11 cellular contexts compared by ENCODE assay signal in genomic region chr19:1839658-1840540, GRCh38. TPM values are rescaled to one million over a fixed set of nuclear protein-coding genes. Genes with fewer than 3 reads are reported as not detected.
DNase-seq lines count a peak whose midpoint lies in the region; ATAC-seq, FAIRE-seq and TF ChIP-seq lines count a peak whose summit lies in the region.
"Had no signal": no experiment of that assay in that cellular context is flagged by ENCODE, and none has a peak within 500 bp of the region (broad histone marks: within the 10 kb centered on the region; RNA-seq: fewer than 3 reads in every experiment).

No MANE protein-coding gene starts in this region.

- H3K9me3 ChIP-seq in GM12878 (replicated peaks; ENCODE audit: control insufficient read depth, insufficient read depth, low read length) = no peaks in the 10 kb centered on the region
- no peaks in the 10 kb centered on the region for H3K9me3 ChIP-seq in right lobe of liver
- H3K9me3 ChIP-seq in thymus (ENCODE audit: control insufficient read depth) = no peaks in the 10 kb centered on the region
- no peaks in the 10 kb centered on the region for H3K9me3 ChIP-seq in osteoblast (ENCODE audit: low read depth, low read length)

- no peaks in the 10 kb centered on the region for H3K27me3 Mint-ChIP-seq in activated naive CD8-positive, alpha-beta T cell
- H3K27me3 Mint-ChIP-seq in activated naive CD8-positive, alpha-beta T cell treated with anti-CD3 and anti-CD28 coated beads, Interleukin-2, amount 50 U/mL, for 24 hours = no peaks in the 10 kb centered on the region

- H3K36me3 ChIP-seq in GM12878 (ENCODE audit: control insufficient read depth in 2 of 2, insufficient read depth in 2 of 2, low read length in 1 of 2) (peaks cover 0 to 3% of the 10 kb centered on the region in 2 experiments; a peak in 2 of 4 replicates), right lobe of liver (no peaks in the 10 kb centered on the region), thymus (ENCODE audit: control insufficient read depth, insufficient read depth) (peaks cover 36% of the 10 kb centered on the region), osteoblast (ENCODE audit: insufficient read depth, low read length) (no peaks in the 10 kb centered on the region), H7 (replicated peaks; ENCODE audit: control insufficient read depth, insufficient read depth, low read length) (no peaks in the 10 kb centered on the region)

- SMC1A ChIA-PET in GM12878 (lab: Charles Lee; ENCODE audit: uncharacterized antibody, unreplicated experiment) = no interaction called here

- H2AFZ ChIP-seq in GM12878 (ENCODE audit: control insufficient read depth, low read depth, low read length) (no peak overlapping the region), osteoblast (ENCODE audit: low read length) (no peak overlapping the region)

- H3K36me3 Mint-ChIP-seq in activated naive CD8-positive, alpha-beta T cell = no peaks in the 10 kb centered on the region
- H3K36me3 Mint-ChIP-seq in activated naive CD8-positive, alpha-beta T cell treated with anti-CD3 and anti-CD28 coated beads, Interleukin-2, amount 50 U/mL, for 24 hours (ENCODE audit: low read depth) = no peaks in the 10 kb centered on the region

- H3K27me3 ChIP-seq in GM12878 (replicated peaks in 1 of 2; ENCODE audit: control insufficient read depth in 2 of 2, insufficient read depth in 2 of 2, low read length in 1 of 2) = no peaks in the 10 kb centered on the region
- no peaks in the 10 kb centered on the region for H3K27me3 ChIP-seq in right lobe of liver
- no peaks in the 10 kb centered on the region for H3K27me3 ChIP-seq in thymus (ENCODE audit: control insufficient read depth, insufficient read depth)
- no peaks in the 10 kb centered on the region for H3K27me3 ChIP-seq in osteoblast (ENCODE audit: insufficient read depth, low read length)
- H3K27me3 ChIP-seq in H7 (ENCODE audit: control insufficient read depth, insufficient read depth, low read length) = no peaks in the 10 kb centered on the region

- H3K4me2 ChIP-seq in GM12878 (ENCODE audit: control insufficient read depth, insufficient read depth) (no peak overlapping the region), osteoblast (ENCODE audit: insufficient read depth, low read length) (no peak overlapping the region)

- H3K4me1 Mint-ChIP-seq in activated naive CD8-positive, alpha-beta T cell (ENCODE audit: low read depth) = peaks cover 38% of the 10 kb centered on the region
- H3K4me1 Mint-ChIP-seq in activated naive CD8-positive, alpha-beta T cell treated with anti-CD3 and anti-CD28 coated beads, Interleukin-2, amount 50 U/mL, for 24 hours = peaks cover 32% of the 10 kb centered on the region

- in situ Hi-C loops in GM12878 (cut with MboI) = no loop called here

- CTCF ChIA-PET in GM12878 (lab: Yijun Ruan, JAX) = interaction anchor here (4.2 kb wide), 1 partner anchor 14 kb away, joined by 27 read pairs; no protein-coding TSS in a partner anchor

- peak overlapping the region; percentile 50 for H3K27ac Mint-ChIP-seq in activated naive CD8-positive, alpha-beta T cell
- H3K27ac Mint-ChIP-seq in activated naive CD8-positive, alpha-beta T cell treated with anti-CD3 and anti-CD28 coated beads, Interleukin-2, amount 50 U/mL, for 24 hours = no peak overlapping the region

- no peak overlapping the region for H3K4me3 ChIP-seq in GM12878
- peak overlapping the region; percentile 14 to 50 (median 35) for H3K4me3 ChIP-seq in right lobe of liver
- H3K4me3 ChIP-seq in thymus (ENCODE audit: low read length) = no peak overlapping the region
- no peak overlapping the region for H3K4me3 ChIP-seq in osteoblast (ENCODE audit: insufficient read depth, low read length)
- H3K4me3 ChIP-seq in H7 (ENCODE audit: insufficient read depth, low read depth, low read length) = no peak overlapping the region

- POLR2A ChIA-PET in GM12878 (lab: Charles Lee) = no interaction called here

- H3K79me2 ChIP-seq in GM12878 (ENCODE audit: control insufficient read depth, insufficient read depth, low read length) (peaks cover 49% of the 10 kb centered on the region), osteoblast (ENCODE audit: insufficient read depth, low read length) (peaks cover 98% of the 10 kb centered on the region)

- FAIRE-seq in GM12878 (lab: Jason Lieb, UNC) = no peak

- no peak overlapping the region for H3K9ac ChIP-seq in GM12878 (ENCODE audit: control insufficient read depth, insufficient read depth, low read length)

- TF ChIP-seq POLR2A in GM12878 (IDR thresholded peaks at IDR 0.05; ENCODE audit: low read depth, low read length) = peak; percentile 55; the same call in 1 of the 2 replicates
- TF ChIP-seq POLR2A in right lobe of liver (IDR thresholded peaks at IDR 0.05) = peak; percentile 82

- RAD21 ChIA-PET in GM12878 (lab: Charles Lee; ENCODE audit: unreplicated experiment) = no interaction called here

- TF ChIP-seq EP300 in GM12878 (IDR thresholded peaks at IDR 0.05; ENCODE audit: borderline replicate concordance in 1 of 2, control insufficient read depth in 1 of 2, low read depth in 2 of 2, low read length in 2 of 2) = no peak

- H3K4me1 ChIP-seq in GM12878 (ENCODE audit: control insufficient read depth, insufficient read depth, low read length) = no peaks in the 10 kb centered on the region
- peaks cover 0 to 72% (median 28%) of the 10 kb centered on the region in 4 donors for H3K4me1 ChIP-seq in right lobe of liver
- peaks cover 26% of the 10 kb centered on the region for H3K4me1 ChIP-seq in thymus (ENCODE audit: control insufficient read depth, insufficient read depth, low read length)
- H3K4me1 ChIP-seq in osteoblast (ENCODE audit: insufficient read depth, low read length) = peaks cover 2% of the 10 kb centered on the region

- no peak for ATAC-seq in activated naive CD8-positive, alpha-beta T cell treated with anti-CD3 and anti-CD28 coated beads, Interleukin-2, amount 50 U/mL, for 24 hours
- ATAC-seq in GM12878 (no peak), right lobe of liver (peak; percentile 76 to 91 (median 84))

- H3K9me3 Mint-ChIP-seq in activated naive CD8-positive, alpha-beta T cell (ENCODE audit: low read depth) = no peaks in the 10 kb centered on the region
- no peaks in the 10 kb centered on the region for H3K9me3 Mint-ChIP-seq in activated naive CD8-positive, alpha-beta T cell treated with anti-CD3 and anti-CD28 coated beads, Interleukin-2, amount 50 U/mL, for 24 hours

- TF ChIP-seq RAD21 in GM12878 (IDR thresholded peaks at IDR 0.05; ENCODE audit: insufficient read depth, low read depth, low read length) = no peak

- TF ChIP-seq CTCF in GM12878 (IDR thresholded peaks at IDR 0.05 in 2 of 3, conservative IDR thresholded peaks at IDR 0.05 in 1 of 3; ENCODE audit: control insufficient read depth in 2 of 3, extremely low read depth in 1 of 3, insufficient read depth in 1 of 3, low read depth in 3 of 3, low read length in 3 of 3) (no peak), right lobe of liver (IDR thresholded peaks at IDR 0.05) (no peak), osteoblast (IDR thresholded peaks at IDR 0.05; ENCODE audit: extremely low read depth, low read depth, low read length) (no peak)

- H4K20me1 ChIP-seq in GM12878 (ENCODE audit: control insufficient read depth, insufficient read depth) (peaks cover 8% of the 10 kb centered on the region), osteoblast (ENCODE audit: insufficient read depth, low read length) (peaks cover 73% of the 10 kb centered on the region)

- intact Hi-C loops in GM12878 (cut with micrococcal nuclease; ENCODE audit: unreplicated experiment) = no loop called here
- intact Hi-C loops in right lobe of liver (cut with DNase I) = no loop called here

- H3K27ac ChIP-seq in GM12878 (ENCODE audit: control insufficient read depth, insufficient read depth) = no peak overlapping the region
- peak overlapping the region in 2 of 3 donors; percentile 81 for H3K27ac ChIP-seq in right lobe of liver
- H3K27ac ChIP-seq in thymus (ENCODE audit: low read depth) = peak overlapping the region; percentile 25
- H3K27ac ChIP-seq in osteoblast (ENCODE audit: low read depth, low read length) = no peak overlapping the region

- 77% methylated on average over 22 of the region's 25 CpGs for WGBS in GM12878 (ENCODE audit: insufficient coverage, insufficient replicate concordance, low lambda C conversion rate, missing lambda C conversion rate)
- 29% methylated on average over 14 of the region's 25 CpGs for WGBS in right lobe of liver (ENCODE audit: insufficient coverage, low coverage, low lambda C conversion rate, missing lambda C conversion rate)
- 43% methylated on average over 25 of the region's 25 CpGs for WGBS in thymus

- H3K4me3 Mint-ChIP-seq in activated naive CD8-positive, alpha-beta T cell = no peak overlapping the region
- H3K4me3 Mint-ChIP-seq in activated naive CD8-positive, alpha-beta T cell treated with anti-CD3 and anti-CD28 coated beads, Interleukin-2, amount 50 U/mL, for 24 hours = no peak overlapping the region

- DNase-seq in activated naive CD8-positive, alpha-beta T cell treated with anti-CD3 and anti-CD28 coated beads, Interleukin-2, amount 50 U/mL, for 24 hours = no peak
- DNase-seq in GM12878 (ENCODE audit: low read depth, low spot score) (no peak), right lobe of liver (peak; percentile 74 to 93 (median 93)), osteoblast (ENCODE audit: insufficient read length, low spot score, missing footprints) (no peak), H7 (no peak), NCI-H446 treated with DMSO at 0.1 percent for 48 hours (lab: John Stamatoyannopoulos, UW) (no peak)
- DNase-seq: activated CD8-positive, alpha-beta memory T cell treated with anti-CD3 and anti-CD28 coated beads, Interleukin-2, amount 50 U/mL, for 48 hours; NCI-H2227 treated with DMSO at 0.1 percent for 48 hours; stimulated activated CD4-positive, alpha-beta T cell treated with anti-CD3 and anti-CD28 coated beads, Interleukin-4, amount 100 ng/mL, for 24 hours had no signal

- no TSS peak for BruUV-seq in GM12878 (replicated peaks; lab: Mats Ljungman, UMichigan)

RNA-seq across cellular contexts. Expression of gene REXO1, which starts 8.4 kb away (rescaled TPM):
- total RNA-seq in GM12878 (2013; cell fraction: nucleolus; rRNA removed) = 47.1 and 50.6 TPM in 2 replicates
- total RNA-seq in GM12878 (2014; rRNA removed) (5.2 and 11.7 TPM in 2 replicates), GM12878 (2014; rRNA removed; fragmentation: Illumina TruSeq; extraction: Trizol) (6.4 and 8.5 TPM in 2 replicates), GM12878 (2021) (38.1 and 45.2 TPM in 2 replicates), right lobe of liver (10 to 100 TPM in 4 of 6 experiments, 1 to 10 TPM in 2; 8.0 to 17.7 (median 12.6) TPM), osteoblast (8.5 and 9.4 TPM in 2 replicates)
- 8.9 TPM for polyA plus RNA-seq in GM12878 (2011; ENCODE audit: low read depth)
- polyA plus RNA-seq in GM12878 (2011; rRNA removed) (2.7 and 9.5 TPM in 2 replicates), GM12878 (2014; fragmentation: Illumina TruSeq; extraction: Trizol) (4.0 and 8.2 TPM in 2 replicates), GM12878 (2014; fragmentation: Nextera tagmentation; extraction: Ambion mirVana) (under 1 TPM; 0.03 to 0.64 TPM), GM12878 (2014; rRNA removed) (31.3 and 38.2 TPM in 2 replicates), GM12878 (2016; fragmentation: Nextera tagmentation; extraction: Ambion mirVana) (1 to 10 TPM; 3.7 to 8.4 TPM), thymus (28.7 TPM)
- 16.1 and 17.2 TPM in 2 replicates for polyA plus RNA-seq in GM12878 (2011; cell fraction: cytosol; rRNA removed)
- 52.3 and 81.1 TPM in 2 replicates for polyA plus RNA-seq in GM12878 (2011; cell fraction: nucleus; rRNA removed)
- polyA plus RNA-seq in GM12878 (2012) = 23.8 and 34.3 TPM in 2 replicates
- polyA minus RNA-seq in GM12878 (2011; rRNA and poly(A)+ RNA removed) = 9.6 and 10.0 TPM in 2 replicates
- 10.0 and 14.4 TPM in 2 replicates for polyA minus RNA-seq in GM12878 (2011; cell fraction: cytosol; rRNA and poly(A)+ RNA removed)
- polyA minus RNA-seq in GM12878 (2011; cell fraction: nucleus; rRNA and poly(A)+ RNA removed) = 7.4 and 15.0 TPM in 2 replicates
- 19.8 and 21.9 TPM in 2 replicates for total RNA-seq in H7 (2014; rRNA removed; shearing (Covaris generic))

RNA-seq across cellular contexts. Expression of gene KLF16, which starts 23.5 kb away (rescaled TPM):
- 4.1 and 5.1 TPM in 2 replicates for total RNA-seq in GM12878 (2013; cell fraction: nucleolus; rRNA removed)
- total RNA-seq in GM12878 (2014; rRNA removed) = 5.4 and 6.2 TPM in 2 replicates
- total RNA-seq in GM12878 (2014; rRNA removed; fragmentation: Illumina TruSeq; extraction: Trizol) = 2.2 and 2.6 TPM in 2 replicates
- total RNA-seq in GM12878 (2021) = 37.6 and 41.2 TPM in 2 replicates
- 2.1 TPM for polyA plus RNA-seq in GM12878 (2011; ENCODE audit: low read depth)
- 0.89 and 1.6 TPM in 2 replicates for polyA plus RNA-seq in GM12878 (2011; rRNA removed)
- 4.1 and 7.5 TPM in 2 replicates for polyA plus RNA-seq in GM12878 (2011; cell fraction: cytosol; rRNA removed)
- polyA plus RNA-seq in GM12878 (2011; cell fraction: nucleus; rRNA removed) = 11.3 and 26.9 TPM in 2 replicates
- 9.1 and 13.8 TPM in 2 replicates for polyA plus RNA-seq in GM12878 (2012)
- 0.57 and 2.6 TPM in 2 replicates for polyA plus RNA-seq in GM12878 (2014; fragmentation: Illumina TruSeq; extraction: Trizol)
- under 1 TPM; 0.03 to 0.24 TPM for polyA plus RNA-seq in GM12878 (2014; fragmentation: Nextera tagmentation; extraction: Ambion mirVana)
- polyA plus RNA-seq in GM12878 (2014; rRNA removed) = 13.4 and 13.7 TPM in 2 replicates
- 1 to 10 TPM; 2.1 to 2.5 TPM for polyA plus RNA-seq in GM12878 (2016; fragmentation: Nextera tagmentation; extraction: Ambion mirVana)
- 0.59 and 1.9 TPM in 2 replicates for polyA minus RNA-seq in GM12878 (2011; rRNA and poly(A)+ RNA removed)
- polyA minus RNA-seq in GM12878 (2011; cell fraction: cytosol; rRNA and poly(A)+ RNA removed) = 4.9 and 7.4 TPM in 2 replicates
- 1.5 and 6.3 TPM in 2 replicates for polyA minus RNA-seq in GM12878 (2011; cell fraction: nucleus; rRNA and poly(A)+ RNA removed)
- total RNA-seq in right lobe of liver = 10 to 100 TPM in 5 of 6 experiments, 1 to 10 TPM in 1; 9.9 to 23.6 (median 10.8) TPM
- 8.4 TPM for polyA plus RNA-seq in thymus
- 6.9 and 11.5 TPM in 2 replicates for total RNA-seq in osteoblast
- 20.5 and 21.2 TPM in 2 replicates for total RNA-seq in H7 (2014; rRNA removed; shearing (Covaris generic))

RNA-seq across cellular contexts. Expression of gene ATP8B3, which starts 27.8 kb away (rescaled TPM):
- 3.1 and 4.2 TPM in 2 replicates for total RNA-seq in GM12878 (2013; cell fraction: nucleolus; rRNA removed)
- total RNA-seq in GM12878 (2014; rRNA removed) (0.38 and 0.51 TPM in 2 replicates), GM12878 (2014; rRNA removed; fragmentation: Illumina TruSeq; extraction: Trizol) (0.36 and 0.74 TPM in 2 replicates), GM12878 (2021) (1.0 and 1.7 TPM in 2 replicates), right lobe of liver (1 to 10 TPM in 5 of 6 experiments, under 1 TPM in 1; 0.86 to 5.7 (median 3.1) TPM), osteoblast (0.59 and 0.72 TPM in 2 replicates)
- polyA plus RNA-seq in GM12878 (2011; ENCODE audit: low read depth) = 1.3 TPM
- polyA plus RNA-seq in GM12878 (2011; rRNA removed) (0.86 and 1.6 TPM in 2 replicates), GM12878 (2014; fragmentation: Illumina TruSeq; extraction: Trizol) (0.43 and 0.48 TPM in 2 replicates), GM12878 (2014; fragmentation: Nextera tagmentation; extraction: Ambion mirVana) (under 1 TPM; 0.13 to 0.34 TPM), GM12878 (2014; rRNA removed) (0.76 and 1.3 TPM in 2 replicates), GM12878 (2016; fragmentation: Nextera tagmentation; extraction: Ambion mirVana) (1 to 10 TPM in 1 of 2 experiments, under 1 TPM in 1; 0.54 to 1.0 TPM), thymus (3.6 TPM)
- polyA plus RNA-seq in GM12878 (2011; cell fraction: cytosol; rRNA removed) = 2.6 TPM in 2 replicates
- polyA plus RNA-seq in GM12878 (2011; cell fraction: nucleus; rRNA removed) = 6.1 and 6.5 TPM in 2 replicates
- 1.8 and 2.5 TPM in 2 replicates for polyA plus RNA-seq in GM12878 (2012)
- polyA minus RNA-seq in GM12878 (2011; rRNA and poly(A)+ RNA removed) = 1.9 and 2.3 TPM in 2 replicates
- 0.73 and 2.3 TPM in 2 replicates for polyA minus RNA-seq in GM12878 (2011; cell fraction: cytosol; rRNA and poly(A)+ RNA removed)
- polyA minus RNA-seq in GM12878 (2011; cell fraction: nucleus; rRNA and poly(A)+ RNA removed) = 0.73 and 1.1 TPM in 2 replicates
- total RNA-seq in H7 (2014; rRNA removed; shearing (Covaris generic)) = 5.8 and 7.4 TPM in 2 replicates

RNA-seq across cellular contexts. Expression of gene ABHD17A, which starts 45.4 kb away (rescaled TPM):
- total RNA-seq in GM12878 (2013; cell fraction: nucleolus; rRNA removed) = 25.8 and 29.5 TPM in 2 replicates
- total RNA-seq in GM12878 (2014; rRNA removed) (109 and 126 TPM in 2 replicates), GM12878 (2014; rRNA removed; fragmentation: Illumina TruSeq; extraction: Trizol) (5.6 and 7.0 TPM in 2 replicates), GM12878 (2021) (72.6 and 77.6 TPM in 2 replicates), right lobe of liver (10 to 100 TPM; 20.4 to 49.5 (median 23.5) TPM), osteoblast (49.5 and 52.5 TPM in 2 replicates)
- 8.6 TPM for polyA plus RNA-seq in GM12878 (2011; ENCODE audit: low read depth)
- polyA plus RNA-seq in GM12878 (2011; rRNA removed) (7.7 and 25.3 TPM in 2 replicates), GM12878 (2014; fragmentation: Illumina TruSeq; extraction: Trizol) (0.87 and 2.5 TPM in 2 replicates), GM12878 (2014; fragmentation: Nextera tagmentation; extraction: Ambion mirVana) (under 1 TPM in 1 of 2 experiments, not detected in 1; 0.13 TPM), GM12878 (2014; rRNA removed) (84.5 and 105 TPM in 2 replicates), GM12878 (2016; fragmentation: Nextera tagmentation; extraction: Ambion mirVana) (10 to 100 TPM; 28.8 to 45.7 TPM), thymus (90.4 TPM)
- polyA plus RNA-seq in GM12878 (2011; cell fraction: cytosol; rRNA removed) = 45.6 and 92.1 TPM in 2 replicates
- polyA plus RNA-seq in GM12878 (2011; cell fraction: nucleus; rRNA removed) = 158 and 188 TPM in 2 replicates
- polyA plus RNA-seq in GM12878 (2012) = 36.2 and 44.0 TPM in 2 replicates
- 22.4 and 32.0 TPM in 2 replicates for polyA minus RNA-seq in GM12878 (2011; rRNA and poly(A)+ RNA removed)
- 21.4 and 26.9 TPM in 2 replicates for polyA minus RNA-seq in GM12878 (2011; cell fraction: cytosol; rRNA and poly(A)+ RNA removed)
- 13.5 and 18.1 TPM in 2 replicates for polyA minus RNA-seq in GM12878 (2011; cell fraction: nucleus; rRNA and poly(A)+ RNA removed)
- 87.0 and 134 TPM in 2 replicates for total RNA-seq in H7 (2014; rRNA removed; shearing (Covaris generic))

Comparison
In these comparisons a context has a peak if more than half of its experiments do, and no peak if none do; other contexts are left out.
1. ATAC-seq: peak in right lobe of liver (4 of 4); none in activated naive CD8-positive, alpha-beta T cell treated with anti-CD3 and anti-CD28 coated beads, Interleukin-2, amount 50 U/mL, for 24 hours (single experiment) and GM12878 (single experiment).
2. DNase-seq: peak in right lobe of liver (3 of 3); none in activated naive CD8-positive, alpha-beta T cell treated with anti-CD3 and anti-CD28 coated beads, Interleukin-2, amount 50 U/mL, for 24 hours (single experiment), GM12878 (single experiment), osteoblast (single experiment), H7 (single experiment) and NCI-H446 treated with DMSO at 0.1 percent for 48 hours (single experiment).
3. H3K27ac ChIP-seq: peak in right lobe of liver (2 of 3) and thymus (single experiment); none in GM12878 (single experiment) and osteoblast (single experiment).
4. H3K4me3 ChIP-seq: peak in right lobe of liver (3 of 3); none in GM12878 (single experiment), thymus (single experiment), osteoblast (single experiment) and H7 (single experiment).